Comparison of ENCODE assay signal across 24 cellular contexts in genomic region chr16:10120953-10121352, GRCh38.
A peak's percentile ranks its signal among the peaks of the same experiment; 100 is the strongest.
DNase-seq lines count a peak whose midpoint lies in the region; ATAC-seq and TF ChIP-seq lines count a peak whose summit lies in the region.
"Had no signal": no experiment of that assay in that cellular context is flagged by ENCODE, and none has a peak within 500 bp of the region (broad histone marks: within the 10 kb centered on the region; RNA-seq: fewer than 3 reads in every experiment).

No MANE protein-coding gene starts in this region.

- no peaks in the 10 kb centered on the region for H3K9me3 ChIP-seq in mammary epithelial cell (replicated peaks; ENCODE audit: insufficient read depth, low read length)
- H3K9me3 ChIP-seq: breast epithelium, mucosa of descending colon, pancreas, spleen had no signal

- H3K27ac ChIP-seq in mammary epithelial cell (ENCODE audit: insufficient read depth, low read depth, low read length) (peak overlapping the region; percentile 14), angular gyrus (ENCODE audit: low read depth, low read length) (peak overlapping the region; percentile 4), substantia nigra (ENCODE audit: low read depth, low read length, poor library complexity, severe bottlenecking) (no peak overlapping the region)
- H3K27ac ChIP-seq: 22Rv1, breast epithelium, KMS-11, spleen had no signal

- no peaks in the 10 kb centered on the region for H3K36me3 Mint-ChIP-seq in MCF 10A (ENCODE audit: insufficient read depth, unreplicated experiment)
- no peaks in the 10 kb centered on the region for H3K36me3 Mint-ChIP-seq in activated naive CD8-positive, alpha-beta T cell treated with anti-CD3 and anti-CD28 coated beads for 36 hours

- dilution Hi-C loops in mammary epithelial cell (cut with HindIII; ENCODE audit: low sequenced_read_pairs) = loop anchor here (5.0 kb wide), 2 partner anchors 44 to 96 kb away; no protein-coding TSS in a partner anchor

- no peaks in the 10 kb centered on the region for H3K27me3 Mint-ChIP-seq in MCF 10A (ENCODE audit: insufficient read depth, unreplicated experiment)
- peaks cover 21% of the 10 kb centered on the region for H3K27me3 Mint-ChIP-seq in activated naive CD8-positive, alpha-beta T cell treated with anti-CD3 and anti-CD28 coated beads for 36 hours

- no peak overlapping the region for H3K27ac Mint-ChIP-seq in MCF 10A (ENCODE audit: low read depth, unreplicated experiment)
- H3K27ac Mint-ChIP-seq in activated naive CD8-positive, alpha-beta T cell treated with anti-CD3 and anti-CD28 coated beads for 36 hours = no peak overlapping the region
- H3K27ac Mint-ChIP-seq: activated CD4-positive, alpha-beta T cell treated with anti-CD3 and anti-CD28 coated beads, Interleukin-2, amount 10 ng/mL, durations not matched to agents 7 days and 5 days had no signal

- H3K36me3 ChIP-seq in mammary epithelial cell (ENCODE audit: insufficient read depth, low read length) = no peaks in the 10 kb centered on the region
- H3K36me3 ChIP-seq: breast epithelium, pancreas, spleen had no signal

- H3K4me2 ChIP-seq in mammary epithelial cell (ENCODE audit: insufficient read depth, low read depth, low read length) = no peak overlapping the region
- H3K4me2 ChIP-seq: KMS-11 had no signal

- in situ Hi-C loops in mammary epithelial cell (cut with MboI; ENCODE audit: low sequenced_read_pairs in 2 of 2) = no loop called here

- peak; percentile 36 for DNase-seq in mammary epithelial cell
- no peak for DNase-seq in MCF 10A (ENCODE audit: unreplicated experiment)
- DNase-seq in kidney tubule cell (ENCODE audit: low spot score) = peak; percentile 61
- no peak for DNase-seq in substantia nigra (lab: John Stamatoyannopoulos, UW)
- no peak for DNase-seq in activated naive CD8-positive, alpha-beta T cell treated with anti-CD3 and anti-CD28 coated beads for 36 hours
- DNase-seq: activated CD4-positive, alpha-beta T cell treated with anti-CD3 and anti-CD28 coated beads, Interleukin-2, amount 10 ng/mL, durations not matched to agents 7 days and 5 days; activated naive CD4-positive, alpha-beta T cell; activated T-cell treated with anti-CD3 and anti-CD28 coated beads, Interleukin-2, amount 50 U/mL, for 4 hours; DMS 273 treated with DMSO at 0.1 percent for 48 hours; mucosa of descending colon; NCI-H1436; NCI-H446; NCI-H82; retina; Right ventricle myocardium superior; spleen; T-helper 9 cell had no signal

- H3K4me3 ChIP-seq in mammary epithelial cell (replicated peaks in 1 of 3; ENCODE audit: insufficient read depth in 1 of 3, low read depth in 2 of 3, low read length in 3 of 3) = no peak overlapping the region
- H3K4me3 ChIP-seq: breast epithelium, mucosa of descending colon, pancreas, spleen had no signal

- no peak overlapping the region for H3K4me3 Mint-ChIP-seq in MCF 10A (ENCODE audit: unreplicated experiment)
- H3K4me3 Mint-ChIP-seq in activated naive CD8-positive, alpha-beta T cell treated with anti-CD3 and anti-CD28 coated beads for 36 hours = no peak overlapping the region
- H3K4me3 Mint-ChIP-seq: activated CD4-positive, alpha-beta T cell treated with anti-CD3 and anti-CD28 coated beads, Interleukin-2, amount 10 ng/mL, durations not matched to agents 7 days and 5 days; activated T-cell treated with anti-CD3 and anti-CD28 coated beads, Interleukin-2, amount 50 U/mL, for 4 hours had no signal

- H3K9me3 Mint-ChIP-seq in MCF 10A (ENCODE audit: unreplicated experiment) = peaks cover 42% of the 10 kb centered on the region
- no peaks in the 10 kb centered on the region for H3K9me3 Mint-ChIP-seq in activated naive CD8-positive, alpha-beta T cell treated with anti-CD3 and anti-CD28 coated beads for 36 hours
- H3K9me3 Mint-ChIP-seq: activated CD4-positive, alpha-beta T cell treated with anti-CD3 and anti-CD28 coated beads, Interleukin-2, amount 10 ng/mL, durations not matched to agents 7 days and 5 days; activated T-cell treated with anti-CD3 and anti-CD28 coated beads, Interleukin-2, amount 50 U/mL, for 4 hours had no signal

- no peaks in the 10 kb centered on the region for H4K20me1 ChIP-seq in mammary epithelial cell (ENCODE audit: insufficient read depth, low read length)

- POLR2A ChIA-PET in MCF 10A (lab: Yijun Ruan, JAX) = no interaction called here

- no peaks in the 10 kb centered on the region for H3K27me3 ChIP-seq in mammary epithelial cell (ENCODE audit: insufficient read depth, low read length)
- H3K27me3 ChIP-seq: breast epithelium had no signal

- ATAC-seq in GM19035 (IDR thresholded peaks at IDR 0.05; ENCODE audit: unreplicated experiment) (no peak), GM18519 (IDR thresholded peaks at IDR 0.05; ENCODE audit: low FRiP score, unreplicated experiment) (no peak)
- ATAC-seq: activated T-cell treated with anti-CD3 and anti-CD28 coated beads, Interleukin-2, amount 50 U/mL, for 4 hours; mucosa of descending colon had no signal

- BruUV-seq in mammary epithelial cell (replicated peaks; lab: Mats Ljungman, UMichigan) = no TSS peak
- no TSS peak for BruUV-seq in MCF 10A (replicated peaks; lab: Mats Ljungman, UMichigan)

- no peaks in the 10 kb centered on the region for H3K79me2 ChIP-seq in mammary epithelial cell (ENCODE audit: insufficient read depth, low read length)

- H3K4me1 Mint-ChIP-seq in MCF 10A (ENCODE audit: insufficient read depth, unreplicated experiment) = no peaks in the 10 kb centered on the region
- H3K4me1 Mint-ChIP-seq in activated naive CD8-positive, alpha-beta T cell treated with anti-CD3 and anti-CD28 coated beads for 36 hours = no peaks in the 10 kb centered on the region
- H3K4me1 Mint-ChIP-seq: activated CD4-positive, alpha-beta T cell treated with anti-CD3 and anti-CD28 coated beads, Interleukin-2, amount 10 ng/mL, durations not matched to agents 7 days and 5 days had no signal

- H3K9ac ChIP-seq in mammary epithelial cell (ENCODE audit: insufficient read depth, low read length) = no peak overlapping the region
- H3K9ac ChIP-seq: KMS-11 had no signal

- CTCF ChIA-PET in mammary epithelial cell (lab: Charles Lee; ENCODE audit: low non-redundant PET) (no interaction called here), MCF 10A (lab: Yijun Ruan, JAX) (interaction anchor here (0.6 kb wide), 1 partner anchor 285 kb away, joined by 3 read pairs; no protein-coding TSS in a partner anchor)

- no peak for TF ChIP-seq CTCF in mammary epithelial cell (conservative IDR thresholded peaks at IDR 0.05 in 1 of 2, IDR thresholded peaks at IDR 0.05 in 1 of 2; ENCODE audit: extremely low read depth in 1 of 2, insufficient read depth in 1 of 2, low read depth in 1 of 2, low read length in 2 of 2)
- no peak for TF ChIP-seq CTCF in MCF 10A (IDR thresholded peaks at IDR 0.05; ENCODE audit: unreplicated experiment)

- peaks cover 21% of the 10 kb centered on the region for H3K4me1 ChIP-seq in mammary epithelial cell (ENCODE audit: insufficient read depth, low read length)
- H3K4me1 ChIP-seq: breast epithelium, spleen had no signal

- intact Hi-C loops in mammary epithelial cell (cut with micrococcal nuclease) (loop anchor here (5.0 kb wide), 1 partner anchor 39 kb away; no protein-coding TSS in a partner anchor), MCF 10A (cut with micrococcal nuclease) (no loop called here)

- peak overlapping the region; percentile 6 for H2AFZ ChIP-seq in mammary epithelial cell (ENCODE audit: low read depth, low read length)

- WGBS in mammary epithelial cell (ENCODE audit: low coverage, missing lambda C conversion rate) = 74% methylated on average over 4 of the region's 4 CpGs

Comparison
In these comparisons a context has a peak if more than half of its experiments do, and no peak if none do; other contexts are left out.
1. DNase-seq: peak in mammary epithelial cell (single experiment) and kidney tubule cell (single experiment); none in MCF 10A (single experiment), substantia nigra (0 of 49) and activated naive CD8-positive, alpha-beta T cell treated with anti-CD3 and anti-CD28 coated beads for 36 hours (single experiment).